1 cellular context compared by ENCODE assay signal in genomic region chr11:96341237-96342130, GRCh38.
A peak's percentile ranks its signal among the peaks of the same experiment; 100 is the strongest.
TF ChIP-seq lines count a peak whose summit lies in the region.

No MANE protein-coding gene starts in this region.

TF ChIP-seq in HepG2, 621 proteins besides CTCF, POLR2A, EP300 and RAD21 (continued from another document):
- TF ChIP-seq ZNF883 (CRISPR knock-in tag; IDR thresholded peaks at IDR 0.05; ENCODE audit: not compliant biosample characterization) (peak; percentile 44), ZNF598 (CRISPR knock-in tag; IDR thresholded peaks at IDR 0.05; ENCODE audit: borderline replicate concordance) (0 out of 2 replicates have a peak, but pooled peaks have one; percentile 15), MTF2 (CRISPR knock-in tag; IDR thresholded peaks at IDR 0.05; ENCODE audit: borderline replicate concordance) (no peak), XRCC5 (optimal IDR thresholded peaks at IDR 0.05; ENCODE audit: low read length) (peak; percentile 40), ZNF230 (CRISPR knock-in tag; IDR thresholded peaks at IDR 0.05) (no peak), ZBTB20 (CRISPR knock-in tag; IDR thresholded peaks at IDR 0.05; ENCODE audit: borderline replicate concordance, low read depth) (peak; percentile 38; the same call in 1 of the 2 replicates), ZMYM2 (CRISPR knock-in tag; IDR thresholded peaks at IDR 0.05) (peak; percentile 48; the same call in 1 of the 2 replicates), MAX (IDR thresholded peaks at IDR 0.05) (peak; percentile 38; the same call in 1 of the 2 replicates), PCBP2 (optimal IDR thresholded peaks at IDR 0.05; ENCODE audit: low read depth, low read length, poor library complexity, severe bottlenecking) (no peak), ZNF564 (CRISPR knock-in tag; IDR thresholded peaks at IDR 0.05) (0 out of 2 replicates have a peak, but pooled peaks have one; percentile 38), ZNF563 (CRISPR knock-in tag; IDR thresholded peaks at IDR 0.05) (0 out of 2 replicates have a peak, but pooled peaks have one; percentile 37), ZNF7 (CRISPR knock-in tag; IDR thresholded peaks at IDR 0.05) (0 out of 2 replicates have a peak, but pooled peaks have one; percentile 36), CCAR2 (optimal IDR thresholded peaks at IDR 0.05; ENCODE audit: low read depth, low read length) (no peak), SAP130 (CRISPR knock-in tag; IDR thresholded peaks at IDR 0.05; ENCODE audit: low read depth) (peak; percentile 38), ZBTB26 (CRISPR knock-in tag; IDR thresholded peaks at IDR 0.05; ENCODE audit: borderline replicate concordance) (0 out of 2 replicates have a peak, but pooled peaks have one; percentile 4), GABPB1 (CRISPR knock-in tag; IDR thresholded peaks at IDR 0.05) (peak; percentile 38; the same call in 1 of the 2 replicates), ZBTB33 (CRISPR knock-in tag; IDR thresholded peaks at IDR 0.05) (peak; percentile 72), DMAP1 (CRISPR knock-in tag; IDR thresholded peaks at IDR 0.05) (no peak), ZNF292 (CRISPR knock-in tag; IDR thresholded peaks at IDR 0.05; ENCODE audit: borderline replicate concordance, low read depth) (0 out of 2 replicates have a peak, but pooled peaks have one; percentile 51)
